Comparison of ENCODE assay signal across 12 cellular contexts in genomic region chr6:120938164-120938875, GRCh38.
DNase-seq lines count a peak whose midpoint lies in the region; ATAC-seq and TF ChIP-seq lines count a peak whose summit lies in the region.
"Had no signal": no experiment of that assay in that cellular context is flagged by ENCODE, and none has a peak within 500 bp of the region (broad histone marks: within the 10 kb centered on the region; RNA-seq: fewer than 3 reads in every experiment).

No MANE protein-coding gene starts in this region.

- H3K4me1 ChIP-seq in SK-N-SH (ENCODE audit: control insufficient read depth in 1 of 2, insufficient read depth in 2 of 2, low read depth in 1 of 2, low read length in 1 of 2): no peaks in the 10 kb centered on the region
- H3K4me1 ChIP-seq in stomach: peaks cover 0 to 7% (median 0%) of the 10 kb centered on the region in 4 donors

- H3K9me3 ChIP-seq in SK-N-SH (no peaks in the 10 kb centered on the region), stomach (no peaks in the 10 kb centered on the region)

- WGBS in SK-N-SH (ENCODE audit: low lambda C conversion rate): 16% methylated on average over 1 of the region's 1 CpG
- WGBS in stomach, 5 donors: 78 to 90% (median 80%) methylated on average over 1 of the region's 1 CpG

- H3K79me2 ChIP-seq in SK-N-SH (ENCODE audit: insufficient read depth): no peaks in the 10 kb centered on the region

- no peaks in the 10 kb centered on the region for H3K27me3 Mint-ChIP-seq in naive B cell
- H3K27me3 Mint-ChIP-seq: effector memory CD8-positive, alpha-beta T cell had no signal

- no peak for DNase-seq in naive B cell
- no peak for DNase-seq in foreskin melanocyte
- DNase-seq in SK-N-SH: no peak
- no peak for DNase-seq in RWPE1 (ENCODE audit: low spot score)
- no peak for DNase-seq in stomach
- DNase-seq: effector memory CD8-positive, alpha-beta T cell; NCI-H446 treated with DMSO at 0.1 percent for 48 hours had no signal

- TF ChIP-seq RAD21 in SK-N-SH (IDR thresholded peaks at IDR 0.05; ENCODE audit: low read length): no peak

- H3K9me3 Mint-ChIP-seq in naive B cell: no peaks in the 10 kb centered on the region
- H3K9me3 Mint-ChIP-seq: effector memory CD8-positive, alpha-beta T cell; mesothelial cell of epicardium had no signal

- TF ChIP-seq CTCF in SK-N-SH (IDR thresholded peaks at IDR 0.05) (no peak), RWPE1 (conservative IDR thresholded peaks at IDR 0.05; ENCODE audit: low read depth) (no peak), stomach (IDR thresholded peaks at IDR 0.05) (no peak)

- ATAC-seq in GM19452 (IDR thresholded peaks at IDR 0.05; ENCODE audit: unreplicated experiment): peak; percentile 51
- peak; percentile 40 for ATAC-seq in HG02840 (IDR thresholded peaks at IDR 0.05; ENCODE audit: low FRiP score, unreplicated experiment)
- ATAC-seq in HG03520 (IDR thresholded peaks at IDR 0.05; ENCODE audit: unreplicated experiment): peak; percentile 31
- ATAC-seq in naive B cell (ENCODE audit: low read depth in 2 of 2): peak; percentile 42 to 46
- ATAC-seq: SK-N-SH treated with all-trans-retinoic acid at 6 μM for 48 hours had no signal

- H3K4me3 Mint-ChIP-seq in naive B cell: peak overlapping the region in 6 of 8 donors; percentile 13 to 65 (median 30)
- H3K4me3 Mint-ChIP-seq: effector memory CD8-positive, alpha-beta T cell; mesothelial cell of epicardium had no signal

- no peak for TF ChIP-seq EP300 in SK-N-SH (IDR thresholded peaks at IDR 0.05; ENCODE audit: borderline replicate concordance in 1 of 2, low read depth in 1 of 2, low read length in 1 of 2)
- no peak for TF ChIP-seq EP300 in stomach (IDR thresholded peaks at IDR 0.05)

- no peaks in the 10 kb centered on the region; the same call in 1 of the 2 replicates for H3K9me2 ChIP-seq in SK-N-SH

- H3K27ac Mint-ChIP-seq in naive B cell: peak overlapping the region in 5 of 6 donors; percentile 11 to 62 (median 32)
- H3K27ac Mint-ChIP-seq: effector memory CD8-positive, alpha-beta T cell had no signal

- H4K20me1 ChIP-seq in SK-N-SH (ENCODE audit: insufficient read depth): no peaks in the 10 kb centered on the region

- POLR2A ChIA-PET in SK-N-SH (lab: Yijun Ruan, JAX) (no interaction called here), RWPE1 (lab: Yijun Ruan, JAX; ENCODE audit: low non-redundant PET) (no interaction called here)

- H3K4me3 ChIP-seq in SK-N-SH (ENCODE audit: low read depth in 2 of 2, low read length in 1 of 2): no peak overlapping the region
- no peak overlapping the region for H3K4me3 ChIP-seq in stomach

- H3K27ac ChIP-seq in SK-N-SH (ENCODE audit: low read depth in 2 of 2, low read length in 1 of 2): no peak overlapping the region
- H3K27ac ChIP-seq in RWPE1: no peak overlapping the region
- H3K27ac ChIP-seq in stomach: no peak overlapping the region

- H3K9ac ChIP-seq in SK-N-SH: no peak overlapping the region

- no peaks in the 10 kb centered on the region for H3K36me3 Mint-ChIP-seq in naive B cell
- H3K36me3 Mint-ChIP-seq: mesothelial cell of epicardium had no signal

- no peak overlapping the region for H3K4me2 ChIP-seq in SK-N-SH

- H2AFZ ChIP-seq in SK-N-SH (ENCODE audit: low read depth): no peak overlapping the region

- H3K36me3 ChIP-seq in SK-N-SH (replicated peaks in 1 of 2; ENCODE audit: control insufficient read depth in 1 of 2, insufficient read depth in 2 of 2, low read length in 1 of 2) (no peaks in the 10 kb centered on the region), stomach (no peaks in the 10 kb centered on the region)

- intact Hi-C loops in stomach (cut with DNase I; ENCODE audit: low total_unique reads): no loop called here

- TF ChIP-seq POLR2A in stomach (IDR thresholded peaks at IDR 0.05): no peak

- peaks cover 22 to 26% (median 23%) of the 10 kb centered on the region in 3 donors for H3K4me1 Mint-ChIP-seq in naive B cell

- H3F3A ChIP-seq in SK-N-SH (replicated peaks; ENCODE audit: insufficient read depth): no peaks in the 10 kb centered on the region

- CTCF ChIA-PET in SK-N-SH (lab: Yijun Ruan, JAX): no interaction called here
- CTCF ChIA-PET in RWPE1 (lab: Yijun Ruan, JAX): interaction anchor here (0.6 to 0.7 kb wide), 3 partner anchors 45 to 1590 kb away, joined by 3 read pairs; no protein-coding TSS in a partner anchor

- H3K27me3 ChIP-seq in SK-N-SH (ENCODE audit: insufficient read depth) (no peaks in the 10 kb centered on the region), stomach (no peaks in the 10 kb centered on the region)

TF ChIP-seq in SK-N-SH, 30 proteins besides CTCF, POLR2A, EP300 and RAD21:
- no peak for TF ChIP-seq FOSL2 (IDR thresholded peaks at IDR 0.05; ENCODE audit: borderline replicate concordance, low read depth)
- TF ChIP-seq SMC3 (IDR thresholded peaks at IDR 0.05; ENCODE audit: low read depth, low read length): no peak
- TF ChIP-seq FOXJ3 (CRISPR knock-in tag; IDR thresholded peaks at IDR 0.05): no peak
- TF ChIP-seq, protein P1, sequence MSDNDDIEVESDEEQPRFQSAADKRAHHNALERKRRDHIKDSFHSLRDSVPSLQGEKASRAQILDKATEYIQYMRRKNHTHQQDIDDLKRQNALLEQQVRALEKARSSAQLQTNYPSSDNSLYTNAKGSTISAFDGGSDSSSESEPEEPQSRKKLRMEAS (IDR thresholded peaks at IDR 0.05; ENCODE audit: low read depth): no peak
- no peak for TF ChIP-seq TCF12 (IDR thresholded peaks at IDR 0.05)
